Comparison of ENCODE assay signal across 12 cellular contexts in the genomic region with DNA sequence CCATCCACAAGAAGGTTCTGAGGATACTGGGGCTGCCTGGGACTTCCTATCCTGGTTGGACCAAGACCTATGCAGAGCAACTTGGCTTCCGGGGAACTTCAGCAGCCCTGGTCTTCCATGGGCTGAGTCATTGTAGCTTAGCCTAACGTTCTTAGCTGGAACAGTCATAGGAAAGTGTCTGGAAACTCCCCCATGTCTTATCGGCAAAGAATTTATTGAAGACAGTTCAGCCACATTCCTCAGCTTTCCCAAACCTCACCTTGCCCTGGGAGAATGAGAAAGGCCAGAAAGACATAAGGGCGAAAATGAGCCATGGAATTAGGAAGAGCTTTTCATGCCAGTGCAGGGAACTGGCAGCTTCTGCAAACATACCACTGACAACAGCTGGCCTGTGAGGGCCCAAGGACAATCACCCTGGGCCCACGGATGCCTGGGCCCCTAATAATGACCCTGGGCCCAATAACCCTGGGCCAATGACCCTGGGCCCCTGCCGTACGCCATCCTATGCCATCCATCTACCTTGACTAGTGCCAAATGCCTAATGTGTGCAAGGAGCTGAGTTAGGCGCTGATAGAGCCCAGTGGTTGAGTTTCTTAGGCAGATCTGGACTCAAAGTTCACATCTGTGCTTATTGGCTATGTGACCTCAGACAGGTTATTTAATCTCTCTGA.
DNase-seq lines count a peak whose midpoint lies in the region; ATAC-seq, FAIRE-seq and TF ChIP-seq lines count a peak whose summit lies in the region.
"Had no signal": no experiment of that assay in that cellular context is flagged by ENCODE, and none has a peak within 500 bp of the region (broad histone marks: within the 10 kb centered on the region; RNA-seq: fewer than 3 reads in every experiment).

No MANE protein-coding gene starts in this region.

- no peak for FAIRE-seq in small intestine (lab: Jason Lieb, UNC)
- FAIRE-seq: endometrium had no signal

- peaks cover 45% of the 10 kb centered on the region for H3K4me1 ChIP-seq in adipocyte (ENCODE audit: control insufficient read depth, insufficient read depth, low read length)
- peaks cover 11 to 12% of the 10 kb centered on the region in 2 donors for H3K4me1 ChIP-seq in small intestine (ENCODE audit: control insufficient read depth in 2 of 2, insufficient read depth in 1 of 2, low read depth in 1 of 2, low read length in 1 of 2)

- no peaks in the 10 kb centered on the region for H3K36me3 ChIP-seq in adipocyte (ENCODE audit: control insufficient read depth, insufficient read depth, low read length, severe bottlenecking)
- H3K36me3 ChIP-seq in small intestine (ENCODE audit: control insufficient read depth in 2 of 2, insufficient read depth in 2 of 2, low read length in 2 of 2): no peaks in the 10 kb centered on the region

- TF ChIP-seq CTCF in HFF-Myc (IDR thresholded peaks at IDR 0.05; ENCODE audit: low read depth, low read length, missing control alignments): no peak

- no peak overlapping the region for H3K27ac ChIP-seq in small intestine (ENCODE audit: low read depth in 1 of 2, low read length in 1 of 2)

- H3K27me3 ChIP-seq in adipocyte (replicated peaks; ENCODE audit: control insufficient read depth, insufficient read depth, low read length) (no peaks in the 10 kb centered on the region), small intestine (ENCODE audit: control insufficient read depth in 2 of 2, insufficient read depth in 2 of 2, low read length in 2 of 2) (no peaks in the 10 kb centered on the region)

- H3K4me3 ChIP-seq in HFF-Myc (replicated peaks; ENCODE audit: low read depth, low read length) (no peak overlapping the region), adipocyte (ENCODE audit: low read length) (no peak overlapping the region), small intestine (ENCODE audit: low read depth in 1 of 2, low read length in 2 of 2) (no peak overlapping the region)

- ATAC-seq in GM21360 (IDR thresholded peaks at IDR 0.05; ENCODE audit: unreplicated experiment): no peak
- ATAC-seq: activated T-helper 17 cell treated with anti-CD3 and anti-CD28 coated beads, Interleukin-2, amount 50 U/mL, for 72 hours had no signal

- DNase-seq in HFF-Myc (ENCODE audit: extremely low read depth, low read depth) (peak; percentile 68), adipocyte (ENCODE audit: low read depth) (peak; percentile 77), hepatic stellate cell (ENCODE audit: low spot score) (peak; percentile 85), small intestine (peak; percentile 64), SIG-M5 treated with dmso at 0.1 percent for 504 hours (lab: John Stamatoyannopoulos, UW; ENCODE audit: unreplicated experiment) (no peak), NCI-H774 (lab: John Stamatoyannopoulos, UW) (no peak), iPS-NIHi11 (ENCODE audit: low spot score) (no peak)
- DNase-seq: natural killer cell, NCI-H345 had no signal

- H3K9me3 ChIP-seq in adipocyte (ENCODE audit: control insufficient read depth, low read length) (no peaks in the 10 kb centered on the region), small intestine (ENCODE audit: control insufficient read depth, low read depth) (no peaks in the 10 kb centered on the region)

- peak overlapping the region; percentile 5 for H3K9ac ChIP-seq in adipocyte (ENCODE audit: low read length)

- 47 to 73% (median 51%) methylated on average over 8 of the region's 8 CpGs for WGBS in small intestine, 3 donors

Comparison
In these comparisons a context has a peak if more than half of its experiments do, and no peak if none do; other contexts are left out.
1. DNase-seq: peak in HFF-Myc (single experiment), adipocyte (single experiment), hepatic stellate cell (single experiment) and small intestine (single experiment); none in SIG-M5 treated with dmso at 0.1 percent for 504 hours (single experiment), NCI-H774 (single experiment) and iPS-NIHi11 (single experiment).